Comparison of ENCODE assay signal across 1 cellular context in the genomic region with DNA sequence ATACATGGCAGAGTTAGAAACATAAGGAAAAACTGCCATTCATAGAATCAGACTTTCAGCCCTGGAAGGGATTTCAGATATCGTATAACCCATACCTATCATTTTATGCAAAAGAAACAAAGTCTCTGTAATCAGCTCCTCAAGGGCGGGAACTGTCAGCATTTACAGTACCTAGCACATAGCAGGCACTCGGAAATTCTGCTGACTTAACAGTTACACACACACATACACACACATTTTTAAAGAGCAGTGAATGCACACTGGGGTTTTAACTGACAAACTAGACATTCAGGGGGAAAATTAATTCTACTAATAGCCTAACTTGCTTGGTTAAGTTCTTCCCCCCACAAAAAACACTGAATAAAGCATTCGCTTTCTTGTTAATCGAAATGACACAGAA.
TF ChIP-seq lines count a peak whose summit lies in the region.

No MANE protein-coding gene starts in this region.

TF ChIP-seq in WTC11, 78 proteins besides CTCF, POLR2A, EP300 and RAD21 (continued from another document):
- TF ChIP-seq, protein P1, sequence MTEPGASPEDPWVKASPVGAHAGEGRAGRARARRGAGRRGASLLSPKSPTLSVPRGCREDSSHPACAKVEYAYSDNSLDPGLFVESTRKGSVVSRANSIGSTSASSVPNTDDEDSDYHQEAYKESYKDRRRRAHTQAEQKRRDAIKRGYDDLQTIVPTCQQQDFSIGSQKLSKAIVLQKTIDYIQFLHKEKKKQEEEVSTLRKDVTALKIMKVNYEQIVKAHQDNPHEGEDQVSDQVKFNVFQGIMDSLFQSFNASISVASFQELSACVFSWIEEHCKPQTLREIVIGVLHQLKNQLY (CRISPR knock-in tag; IDR thresholded peaks at IDR 0.05): no peak
- TF ChIP-seq ZNF317 (CRISPR knock-in tag; IDR thresholded peaks at IDR 0.05; ENCODE audit: borderline replicate concordance, low read depth) (no peak), ZNF671 (CRISPR knock-in tag; IDR thresholded peaks at IDR 0.05) (no peak), SMAD3 (CRISPR knock-in tag; IDR thresholded peaks at IDR 0.05; ENCODE audit: borderline replicate concordance) (no peak)
